ENCODE assay signal across 1 cellular context in the genomic region with DNA sequence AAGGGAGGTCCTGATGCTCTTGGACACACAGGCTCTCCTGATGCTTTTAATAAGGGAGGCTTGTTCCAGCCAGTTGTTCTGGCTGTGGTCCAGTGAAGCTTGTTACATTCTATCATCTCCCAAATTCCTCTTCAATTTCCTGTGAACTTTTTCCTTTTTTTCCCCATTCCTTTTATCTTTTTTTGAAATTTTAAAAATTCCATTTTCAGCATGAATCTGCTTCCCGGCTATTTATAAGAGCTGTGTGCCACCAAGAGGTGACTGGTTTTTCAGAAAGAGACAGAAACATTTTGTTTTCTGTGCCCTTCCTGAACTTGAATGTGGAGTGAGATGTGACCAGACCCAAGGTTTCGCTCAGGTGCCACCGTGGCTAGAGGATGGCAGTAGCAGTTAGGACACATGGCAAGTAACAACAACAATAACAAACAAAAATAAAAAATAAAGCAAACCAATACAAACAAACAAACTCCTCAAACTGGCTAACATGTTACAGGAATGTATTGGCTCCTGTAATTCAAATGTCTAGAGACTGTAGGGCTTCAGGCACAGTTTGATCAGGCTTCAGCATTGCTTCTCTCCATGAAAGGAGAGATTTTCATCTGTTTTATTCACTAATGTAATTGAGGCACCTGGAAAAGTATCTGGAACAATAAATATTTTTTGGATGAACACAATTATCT.
TF ChIP-seq lines count a peak whose summit lies in the region.

No MANE protein-coding gene starts in this region.

TF ChIP-seq in GM23338, 12 proteins besides CTCF, POLR2A, EP300 and RAD21 (continued from another document):
- TF ChIP-seq, protein P1, sequence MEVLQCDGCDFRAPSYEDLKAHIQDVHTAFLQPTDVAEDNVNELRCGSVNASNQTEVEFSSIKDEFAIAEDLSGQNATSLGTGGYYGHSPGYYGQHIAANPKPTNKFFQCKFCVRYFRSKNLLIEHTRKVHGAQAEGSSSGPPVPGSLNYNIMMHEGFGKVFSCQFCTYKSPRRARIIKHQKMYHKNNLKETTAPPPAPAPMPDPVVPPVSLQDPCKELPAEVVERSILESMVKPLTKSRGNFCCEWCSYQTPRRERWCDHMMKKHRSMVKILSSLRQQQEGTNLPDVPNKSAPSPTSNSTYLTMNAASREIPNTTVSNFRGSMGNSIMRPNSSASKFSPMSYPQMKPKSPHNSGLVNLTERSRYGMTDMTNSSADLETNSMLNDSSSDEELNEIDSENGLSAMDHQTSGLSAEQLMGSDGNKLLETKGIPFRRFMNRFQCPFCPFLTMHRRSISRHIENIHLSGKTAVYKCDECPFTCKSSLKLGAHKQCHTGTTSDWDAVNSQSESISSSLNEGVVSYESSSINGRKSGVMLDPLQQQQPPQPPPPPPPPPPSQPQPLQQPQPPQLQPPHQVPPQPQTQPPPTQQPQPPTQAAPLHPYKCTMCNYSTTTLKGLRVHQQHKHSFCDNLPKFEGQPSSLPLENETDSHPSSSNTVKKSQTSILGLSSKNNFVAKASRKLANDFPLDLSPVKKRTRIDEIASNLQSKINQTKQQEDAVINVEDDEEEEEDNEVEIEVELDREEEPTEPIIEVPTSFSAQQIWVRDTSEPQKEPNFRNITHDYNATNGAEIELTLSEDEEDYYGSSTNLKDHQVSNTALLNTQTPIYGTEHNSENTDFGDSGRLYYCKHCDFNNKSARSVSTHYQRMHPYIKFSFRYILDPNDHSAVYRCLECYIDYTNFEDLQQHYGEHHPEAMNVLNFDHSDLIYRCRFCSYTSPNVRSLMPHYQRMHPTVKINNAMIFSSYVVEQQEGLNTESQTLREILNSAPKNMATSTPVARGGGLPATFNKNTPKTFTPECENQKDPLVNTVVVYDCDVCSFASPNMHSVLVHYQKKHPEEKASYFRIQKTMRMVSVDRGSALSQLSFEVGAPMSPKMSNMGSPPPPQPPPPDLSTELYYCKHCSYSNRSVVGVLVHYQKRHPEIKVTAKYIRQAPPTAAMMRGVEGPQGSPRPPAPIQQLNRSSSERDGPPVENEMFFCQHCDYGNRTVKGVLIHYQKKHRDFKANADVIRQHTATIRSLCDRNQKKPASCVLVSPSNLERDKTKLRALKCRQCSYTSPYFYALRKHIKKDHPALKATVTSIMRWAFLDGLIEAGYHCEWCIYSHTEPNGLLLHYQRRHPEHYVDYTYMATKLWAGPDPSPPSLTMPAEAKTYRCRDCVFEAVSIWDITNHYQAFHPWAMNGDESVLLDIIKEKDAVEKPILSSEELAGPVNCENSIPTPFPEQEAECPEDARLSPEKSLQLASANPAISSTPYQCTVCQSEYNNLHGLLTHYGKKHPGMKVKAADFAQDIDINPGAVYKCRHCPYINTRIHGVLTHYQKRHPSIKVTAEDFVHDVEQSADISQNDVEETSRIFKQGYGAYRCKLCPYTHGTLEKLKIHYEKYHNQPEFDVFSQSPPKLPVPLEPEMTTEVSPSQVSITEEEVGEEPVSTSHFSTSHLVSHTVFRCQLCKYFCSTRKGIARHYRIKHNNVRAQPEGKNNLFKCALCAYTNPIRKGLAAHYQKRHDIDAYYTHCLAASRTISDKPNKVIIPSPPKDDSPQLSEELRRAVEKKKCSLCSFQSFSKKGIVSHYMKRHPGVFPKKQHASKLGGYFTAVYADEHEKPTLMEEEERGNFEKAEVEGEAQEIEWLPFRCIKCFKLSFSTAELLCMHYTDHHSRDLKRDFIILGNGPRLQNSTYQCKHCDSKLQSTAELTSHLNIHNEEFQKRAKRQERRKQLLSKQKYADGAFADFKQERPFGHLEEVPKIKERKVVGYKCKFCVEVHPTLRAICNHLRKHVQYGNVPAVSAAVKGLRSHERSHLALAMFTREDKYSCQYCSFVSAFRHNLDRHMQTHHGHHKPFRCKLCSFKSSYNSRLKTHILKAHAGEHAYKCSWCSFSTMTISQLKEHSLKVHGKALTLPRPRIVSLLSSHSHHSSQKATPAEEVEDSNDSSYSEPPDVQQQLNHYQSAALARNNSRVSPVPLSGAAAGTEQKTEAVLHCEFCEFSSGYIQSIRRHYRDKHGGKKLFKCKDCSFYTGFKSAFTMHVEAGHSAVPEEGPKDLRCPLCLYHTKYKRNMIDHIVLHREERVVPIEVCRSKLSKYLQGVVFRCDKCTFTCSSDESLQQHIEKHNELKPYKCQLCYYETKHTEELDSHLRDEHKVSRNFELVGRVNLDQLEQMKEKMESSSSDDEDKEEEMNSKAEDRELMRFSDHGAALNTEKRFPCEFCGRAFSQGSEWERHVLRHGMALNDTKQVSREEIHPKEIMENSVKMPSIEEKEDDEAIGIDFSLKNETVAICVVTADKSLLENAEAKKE (CRISPR knock-in tag; IDR thresholded peaks at IDR 0.05) = no peak
- no peak for TF ChIP-seq JUNB (IDR thresholded peaks at IDR 0.05; ENCODE audit: unreplicated experiment)
- no peak for TF ChIP-seq POLR2AphosphoS5 (IDR thresholded peaks at IDR 0.05; ENCODE audit: low read depth)
